ENCODE assay signal across 18 cellular contexts in the genomic region with DNA sequence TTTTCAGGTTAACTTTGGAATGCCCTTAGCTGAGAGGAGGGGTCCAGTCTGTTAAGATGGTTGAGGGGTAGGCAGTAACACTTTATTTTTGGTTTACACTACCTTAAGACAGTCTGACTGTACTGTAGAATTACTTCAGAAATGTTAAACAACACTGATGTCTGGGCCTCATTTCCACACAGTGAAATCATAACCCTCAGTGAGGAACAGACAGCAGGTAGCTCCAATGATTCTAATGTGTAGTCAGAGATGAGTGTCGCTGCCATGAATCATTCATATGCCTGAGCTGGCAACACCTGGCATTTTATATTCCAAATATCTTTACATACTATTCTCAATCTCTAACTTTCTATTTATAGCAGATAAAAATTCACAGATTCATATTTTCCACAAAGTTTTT. TPM values are rescaled to one million over a fixed set of nuclear protein-coding genes. Genes with fewer than 3 reads are reported as not detected.
DNase-seq lines count a peak whose midpoint lies in the region; ATAC-seq, FAIRE-seq and TF ChIP-seq lines count a peak whose summit lies in the region.
"Had no signal": no experiment of that assay in that cellular context is flagged by ENCODE, and none has a peak within 500 bp of the region (broad histone marks: within the 10 kb centered on the region; RNA-seq: fewer than 3 reads in every experiment).

No MANE protein-coding gene starts in this region.

- H3K4me3 Mint-ChIP-seq in activated CD4-positive, alpha-beta T cell treated with anti-CD3 and anti-CD28 coated beads for 36 hours = no peak overlapping the region
- H3K4me3 Mint-ChIP-seq in stimulated activated naive CD8-positive, alpha-beta T cell treated with anti-CD3 and anti-CD28 coated beads, Interleukin-15, Interleukin-2, amounts not matched to agents 100 ng/mL and 50 ng/mL, for 24 hours = no peak overlapping the region

- POLR2A ChIA-PET in activated CD4-positive, alpha-beta T cell treated with anti-CD3 and anti-CD28 coated beads for 36 hours (lab: Charles Lee) = no interaction called here

- CTCF ChIA-PET in activated CD4-positive, alpha-beta T cell treated with anti-CD3 and anti-CD28 coated beads for 36 hours (lab: Charles Lee) = interaction anchor here (0.6 to 1.5 kb wide), 2 partner anchors 15 to 44 kb away, joined by 3 to 4 read pairs; no protein-coding TSS in a partner anchor

- peaks cover 5% of the 10 kb centered on the region for H3K27me3 Mint-ChIP-seq in activated CD4-positive, alpha-beta T cell treated with anti-CD3 and anti-CD28 coated beads for 36 hours
- H3K27me3 Mint-ChIP-seq in stimulated activated naive CD8-positive, alpha-beta T cell treated with anti-CD3 and anti-CD28 coated beads, Interleukin-15, Interleukin-2, amounts not matched to agents 100 ng/mL and 50 ng/mL, for 24 hours = peaks cover 8% of the 10 kb centered on the region

- no peak overlapping the region for H3K27ac Mint-ChIP-seq in activated CD4-positive, alpha-beta T cell treated with anti-CD3 and anti-CD28 coated beads for 36 hours
- peak overlapping the region; percentile 4 for H3K27ac Mint-ChIP-seq in stimulated activated naive CD8-positive, alpha-beta T cell treated with anti-CD3 and anti-CD28 coated beads, Interleukin-15, Interleukin-2, amounts not matched to agents 100 ng/mL and 50 ng/mL, for 24 hours

- peaks cover 9% of the 10 kb centered on the region for H3K4me1 Mint-ChIP-seq in activated CD4-positive, alpha-beta T cell treated with anti-CD3 and anti-CD28 coated beads for 36 hours
- H3K4me1 Mint-ChIP-seq in stimulated activated naive CD8-positive, alpha-beta T cell treated with anti-CD3 and anti-CD28 coated beads, Interleukin-15, Interleukin-2, amounts not matched to agents 100 ng/mL and 50 ng/mL, for 24 hours (ENCODE audit: low read depth) = peaks cover 13% of the 10 kb centered on the region

- intact Hi-C loops in activated CD4-positive, alpha-beta T cell treated with anti-CD3 and anti-CD28 coated beads for 36 hours (cut with DNase I, micrococcal nuclease) = loop anchor here (1.0 to 5.0 kb wide), 2 partner anchors 20 to 49 kb away; no protein-coding TSS in a partner anchor

- no peaks in the 10 kb centered on the region for H3K27me3 ChIP-seq in bronchial epithelial cell (ENCODE audit: control insufficient read depth, insufficient read depth, low read length)

- H3K4me3 ChIP-seq in bronchial epithelial cell (ENCODE audit: low read depth, low read length) = no peak overlapping the region

- H3K36me3 ChIP-seq in bronchial epithelial cell (ENCODE audit: control insufficient read depth, insufficient read depth, low read length) = no peaks in the 10 kb centered on the region

- TF ChIP-seq CTCF in bronchial epithelial cell (IDR thresholded peaks at IDR 0.05; ENCODE audit: insufficient read depth, low read length, severe bottlenecking) = no peak

- ATAC-seq in activated CD4-positive, alpha-beta T cell treated with anti-CD3 and anti-CD28 coated beads for 36 hours = peak; percentile 94
- ATAC-seq in HG02763 (IDR thresholded peaks at IDR 0.05; ENCODE audit: unreplicated experiment) = no peak

- no peaks in the 10 kb centered on the region for H3K9me3 Mint-ChIP-seq in activated CD4-positive, alpha-beta T cell treated with anti-CD3 and anti-CD28 coated beads for 36 hours (ENCODE audit: low read depth)
- no peaks in the 10 kb centered on the region for H3K9me3 Mint-ChIP-seq in stimulated activated naive CD8-positive, alpha-beta T cell treated with anti-CD3 and anti-CD28 coated beads, Interleukin-15, Interleukin-2, amounts not matched to agents 100 ng/mL and 50 ng/mL, for 24 hours

- FAIRE-seq in bronchial epithelial cell (lab: Jason Lieb, UNC) = no peak

- H3K36me3 Mint-ChIP-seq in activated CD4-positive, alpha-beta T cell treated with anti-CD3 and anti-CD28 coated beads for 36 hours (ENCODE audit: low read depth) = no peaks in the 10 kb centered on the region
- H3K36me3 Mint-ChIP-seq in stimulated activated naive CD8-positive, alpha-beta T cell treated with anti-CD3 and anti-CD28 coated beads, Interleukin-15, Interleukin-2, amounts not matched to agents 100 ng/mL and 50 ng/mL, for 24 hours (ENCODE audit: low read depth) = no peaks in the 10 kb centered on the region

- peak; percentile 13 for DNase-seq in activated CD4-positive, alpha-beta T cell treated with anti-CD3 and anti-CD28 coated beads for 36 hours
- DNase-seq in activated CD4-positive, alpha-beta T cell treated with anti-CD3 and anti-CD28 coated beads for 4 hours = no peak
- DNase-seq in stimulated activated CD4-positive, alpha-beta T cell treated with anti-CD3 and anti-CD28 coated beads, Interleukin-1b, Interleukin-23, amount 100 ng/mL, for 48 hours = peak; percentile 13
- DNase-seq in stimulated activated CD4-positive, alpha-beta T cell treated with anti-CD3 and anti-CD28 coated beads, Interleukin-15, amount 100 ng/mL, for 24 hours = no peak
- DNase-seq in bronchial epithelial cell (ENCODE audit: low read depth) (peak; percentile 91), NOMO-1 (lab: John Stamatoyannopoulos, UW; ENCODE audit: unreplicated experiment in 2 of 2) (no peak)
- DNase-seq: C1 segment of cervical spinal cord, DMS 273 treated with DMSO at 0.1 percent for 48 hours, Karpas-422, NCI-H1105 treated with DMSO at 0.1 percent for 48 hours, NCI-H187 treated with DMSO at 0.1 percent for 48 hours, NCI-H2171, NCI-H510A had no signal

RNA-seq across cellular contexts. Expression of a gene that starts 37.3 kb away (rescaled TPM):
- total RNA-seq in activated CD4-positive, alpha-beta T cell treated with anti-CD3 and anti-CD28 coated beads for 36 hours = not detected
- total RNA-seq in bronchial epithelial cell = not detected in 2 replicates
- total RNA-seq: A172, Daoy, H4 had no signal

Comparison
In these comparisons a context has a peak if more than half of its experiments do, and no peak if none do; other contexts are left out.
1. DNase-seq: peak in activated CD4-positive, alpha-beta T cell treated with anti-CD3 and anti-CD28 coated beads for 36 hours (single experiment), stimulated activated CD4-positive, alpha-beta T cell treated with anti-CD3 and anti-CD28 coated beads, Interleukin-1b, Interleukin-23, amount 100 ng/mL, for 48 hours (single experiment) and bronchial epithelial cell (single experiment); none in activated CD4-positive, alpha-beta T cell treated with anti-CD3 and anti-CD28 coated beads for 4 hours (0 of 2), stimulated activated CD4-positive, alpha-beta T cell treated with anti-CD3 and anti-CD28 coated beads, Interleukin-15, amount 100 ng/mL, for 24 hours (single experiment) and NOMO-1 (0 of 2).